ENCODE assay signal across 16 cellular contexts in the genomic region with DNA sequence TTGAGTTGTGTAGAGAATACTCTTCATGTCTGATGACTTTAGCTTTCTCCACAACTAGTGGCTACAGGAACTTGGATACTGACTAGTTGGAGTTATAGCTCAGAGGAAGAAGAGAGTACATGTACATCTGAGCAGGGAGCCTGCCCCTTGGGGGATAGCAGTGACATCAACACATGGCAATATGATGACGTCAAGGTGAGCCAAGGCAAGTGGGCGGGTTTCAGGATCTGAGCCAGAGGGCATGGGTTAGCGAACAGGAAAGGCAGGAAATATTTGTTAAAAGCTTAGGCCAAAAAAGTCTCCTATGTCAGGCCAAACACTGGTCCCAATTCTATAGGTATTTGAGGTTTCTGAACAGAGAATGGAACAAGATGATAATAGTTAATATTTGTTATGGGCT. TPM values are rescaled to one million over a fixed set of nuclear protein-coding genes. Genes with fewer than 3 reads are reported as not detected.
A peak's percentile ranks its signal among the peaks of the same experiment; 100 is the strongest.
DNase-seq lines count a peak whose midpoint lies in the region; ATAC-seq, FAIRE-seq and TF ChIP-seq lines count a peak whose summit lies in the region.
"Had no signal": no experiment of that assay in that cellular context is flagged by ENCODE, and none has a peak within 500 bp of the region (broad histone marks: within the 10 kb centered on the region; RNA-seq: fewer than 3 reads in every experiment).

No MANE protein-coding gene starts in this region.

- no peak overlapping the region for H2AK5ac ChIP-seq in trophoblast cell (ENCODE audit: low read length)

- H3K4me1 ChIP-seq in HCT116 (ENCODE audit: control insufficient read depth in 1 of 2, insufficient read depth in 2 of 2, low read length in 2 of 2) (peaks cover 6 to 20% of the 10 kb centered on the region in 2 experiments), astrocyte (ENCODE audit: insufficient read depth, low read length) (peaks cover 13% of the 10 kb centered on the region), trophoblast cell (ENCODE audit: control insufficient read depth in 1 of 2, insufficient read depth in 2 of 2, low read length in 2 of 2) (peaks cover 22 to 31% of the 10 kb centered on the region in 2 experiments)

- peaks cover 8% of the 10 kb centered on the region for H3K79me1 ChIP-seq in trophoblast cell (ENCODE audit: low read length)

- no peak for DNase-seq in HCT116 (ENCODE audit: low read depth, low spot score)
- DNase-seq in astrocyte (ENCODE audit: low read depth): peak; percentile 72
- DNase-seq in foreskin fibroblast: peak; percentile 55 to 79
- DNase-seq in trophoblast cell: peak; percentile 66 to 79
- no peak for DNase-seq in SHP77 treated with DMSO at 0.1 percent for 48 hours (lab: John Stamatoyannopoulos, UW)
- DNase-seq in mesenteric fat pad (ENCODE audit: low spot score): no peak
- DNase-seq in HuH-7.5 (ENCODE audit: low spot score): no peak
- DNase-seq: activated CD4-positive, alpha-beta T cell treated with anti-CD3 and anti-CD28 coated beads, Interleukin-2, amount 50 U/mL, for 4 hours; activated naive CD8-positive, alpha-beta T cell treated with anti-CD3 and anti-CD28 coated beads, Interleukin-2, amount 50 U/mL, for 24 hours; CD4-positive, alpha-beta memory T cell; endodermal cell; H9 had no signal

- H3K27me3 Mint-ChIP-seq in astrocyte (ENCODE audit: low read depth, unreplicated experiment): no peaks in the 10 kb centered on the region
- H3K27me3 Mint-ChIP-seq: activated naive CD8-positive, alpha-beta T cell treated with anti-CD3 and anti-CD28 coated beads, Interleukin-2, amount 50 U/mL, for 24 hours had no signal

- no peak overlapping the region for H2BK12ac ChIP-seq in trophoblast cell (ENCODE audit: low read length)

- TF ChIP-seq CTCF in HCT116 (IDR thresholded peaks at IDR 0.05 in 2 of 3, conservative IDR thresholded peaks at IDR 0.05 in 1 of 3; ENCODE audit: borderline replicate concordance in 1 of 3, insufficient read depth in 1 of 3, low read depth in 2 of 3, low read length in 2 of 3) (no peak), astrocyte (IDR thresholded peaks at IDR 0.05; ENCODE audit: insufficient read depth, low read depth, low read length) (no peak), foreskin fibroblast (IDR thresholded peaks at IDR 0.05; ENCODE audit: low read depth, low read length) (no peak)

- TF ChIP-seq POLR2A in HCT116 (IDR thresholded peaks at IDR 0.05; ENCODE audit: borderline replicate concordance, extremely low read depth, insufficient read depth, insufficient read length): no peak

- TF ChIP-seq RAD21 in HCT116 (IDR thresholded peaks at IDR 0.05; ENCODE audit: low read depth): no peak

- H3K4me2 ChIP-seq in HCT116 (ENCODE audit: low read length): peak overlapping the region; percentile 40; the same call in 1 of the 2 replicates
- peak overlapping the region; percentile 57 for H3K4me2 ChIP-seq in astrocyte (ENCODE audit: low read length)
- no peak overlapping the region for H3K4me2 ChIP-seq in trophoblast cell (ENCODE audit: low read length)

- no peak overlapping the region for H4K91ac ChIP-seq in trophoblast cell (ENCODE audit: low read depth, low read length)

- no peak overlapping the region for H2AFZ ChIP-seq in HCT116 (ENCODE audit: low read depth, low read length, poor library complexity, severe bottlenecking)
- no peak overlapping the region for H2AFZ ChIP-seq in astrocyte (ENCODE audit: low read depth, low read length)
- no peak overlapping the region for H2AFZ ChIP-seq in trophoblast cell (ENCODE audit: insufficient read depth, low read length, poor library complexity)

- H3K79me2 ChIP-seq in HCT116 (ENCODE audit: insufficient read depth, low read length): no peaks in the 10 kb centered on the region
- H3K79me2 ChIP-seq in astrocyte (ENCODE audit: insufficient read depth, low read length): no peaks in the 10 kb centered on the region
- peaks cover 4% of the 10 kb centered on the region for H3K79me2 ChIP-seq in trophoblast cell (ENCODE audit: control insufficient read depth, insufficient read depth, low read length, poor library complexity)

- FAIRE-seq in astrocyte (lab: Jason Lieb, UNC): peak; percentile 20

- H3K9me3 ChIP-seq in HCT116 (ENCODE audit: control insufficient read depth in 1 of 2, insufficient read depth in 1 of 2, low read depth in 1 of 2, low read length in 2 of 2) (no peaks in the 10 kb centered on the region), astrocyte (ENCODE audit: insufficient read depth, low read depth, low read length) (no peaks in the 10 kb centered on the region), trophoblast cell (ENCODE audit: insufficient read depth, low read depth, low read length) (no peaks in the 10 kb centered on the region)
- H3K9me3 ChIP-seq: tibial nerve had no signal

- no peak overlapping the region for H4K12ac ChIP-seq in trophoblast cell (ENCODE audit: low read depth, low read length)

- CTCF ChIA-PET in HCT116 (lab: Charles Lee): no interaction called here

- no CpG with 5 or more reads among the region's 3 CpGs for WGBS in trophoblast cell (ENCODE audit: extremely low coverage, insufficient coverage, insufficient read length)

- POLR2A ChIA-PET in HCT116 (lab: Charles Lee): no interaction called here

- H3K9ac ChIP-seq in HCT116 (ENCODE audit: low read length) (no peak overlapping the region), astrocyte (ENCODE audit: low read length) (no peak overlapping the region), trophoblast cell (ENCODE audit: low read length) (no peak overlapping the region)

- no peak overlapping the region for H3K14ac ChIP-seq in trophoblast cell (ENCODE audit: low read length)

- no peak for ATAC-seq in HCT116
- ATAC-seq in activated CD4-positive, CD25-positive, alpha-beta regulatory T cell treated with anti-CD3 and anti-CD28 coated beads, Interleukin-2, amount 50 U/mL, for 24 hours: no peak
- ATAC-seq: activated naive CD8-positive, alpha-beta T cell treated with anti-CD3 and anti-CD28 coated beads, Interleukin-2, amount 50 U/mL, for 24 hours had no signal

- no peak overlapping the region for H3K18ac ChIP-seq in trophoblast cell (ENCODE audit: low read length)

- H2BK120ac ChIP-seq in trophoblast cell (ENCODE audit: insufficient read depth, low read length, poor library complexity): no peak overlapping the region

- BruUV-seq in HCT116 (replicated peaks; lab: Mats Ljungman, UMichigan): no TSS peak

- peaks cover 24% of the 10 kb centered on the region for H3K4me1 Mint-ChIP-seq in astrocyte (ENCODE audit: low read depth, unreplicated experiment)
- H3K4me1 Mint-ChIP-seq: CD4-positive, alpha-beta memory T cell had no signal

- H3K9me2 ChIP-seq in HCT116 (ENCODE audit: insufficient read depth): no peaks in the 10 kb centered on the region

- intact Hi-C loops in HCT116 (cut with micrococcal nuclease): no loop called here

- no peak overlapping the region for H3K4me3 Mint-ChIP-seq in astrocyte (ENCODE audit: unreplicated experiment)
- H3K4me3 Mint-ChIP-seq: activated naive CD8-positive, alpha-beta T cell treated with anti-CD3 and anti-CD28 coated beads, Interleukin-2, amount 50 U/mL, for 24 hours; CD4-positive, alpha-beta memory T cell; endodermal cell; H9 had no signal

- H3K27me3 ChIP-seq in HCT116 (ENCODE audit: insufficient read depth, low read length): no peaks in the 10 kb centered on the region
- H3K27me3 ChIP-seq in astrocyte (ENCODE audit: insufficient read depth, low read length): no peaks in the 10 kb centered on the region
- H3K27me3 ChIP-seq in trophoblast cell (ENCODE audit: insufficient read depth, low read length): no peaks in the 10 kb centered on the region
- H3K27me3 ChIP-seq: tibial nerve had no signal

- H3K36me3 ChIP-seq in HCT116 (ENCODE audit: control insufficient read depth in 1 of 2, insufficient read depth in 2 of 2, low read length in 2 of 2): no peaks in the 10 kb centered on the region
- no peaks in the 10 kb centered on the region for H3K36me3 ChIP-seq in astrocyte (ENCODE audit: insufficient read depth, low read length)
- H3K36me3 ChIP-seq in trophoblast cell (ENCODE audit: control insufficient read depth in 1 of 2, insufficient read depth in 2 of 2, low read length in 2 of 2): no peaks in the 10 kb centered on the region

- no peak overlapping the region for H3K4ac ChIP-seq in trophoblast cell (ENCODE audit: low read depth, low read length)

- no peak overlapping the region for H3K4me3 ChIP-seq in HCT116 (replicated peaks in 1 of 2; ENCODE audit: low read depth in 1 of 2, low read length in 2 of 2)
- H3K4me3 ChIP-seq in astrocyte (ENCODE audit: insufficient read depth, low read depth, low read length): no peak overlapping the region
- no peak overlapping the region for H3K4me3 ChIP-seq in foreskin fibroblast (ENCODE audit: low read depth in 1 of 2, low read length in 2 of 2)
- no peak overlapping the region for H3K4me3 ChIP-seq in trophoblast cell (ENCODE audit: low read depth, low read length)
- H3K4me3 ChIP-seq: tibial nerve had no signal

- H2BK5ac ChIP-seq in trophoblast cell (ENCODE audit: low read depth, low read length, poor library complexity): no peak overlapping the region

- RAD21 ChIA-PET in HCT116 (lab: Charles Lee; ENCODE audit: low non-redundant PET in 1 of 2, low total read pairs in 2 of 2, uncharacterized antibody in 2 of 2, unreplicated experiment in 2 of 2): no interaction called here

- no peak overlapping the region for H4K8ac ChIP-seq in trophoblast cell (ENCODE audit: low read depth, low read length)

- no peak overlapping the region for H3K27ac Mint-ChIP-seq in astrocyte (ENCODE audit: unreplicated experiment)
- H3K27ac Mint-ChIP-seq: activated naive CD8-positive, alpha-beta T cell treated with anti-CD3 and anti-CD28 coated beads, Interleukin-2, amount 50 U/mL, for 24 hours; endodermal cell; progenitor cell of endocrine pancreas had no signal

- H3K27ac ChIP-seq in HCT116 (ENCODE audit: low read depth, low read length) (no peak overlapping the region), astrocyte (ENCODE audit: low read depth, low read length) (peak overlapping the region; percentile 46), trophoblast cell (ENCODE audit: low read depth, low read length) (no peak overlapping the region)
- H3K27ac ChIP-seq: tibial nerve had no signal

- no peaks in the 10 kb centered on the region for H4K20me1 ChIP-seq in HCT116 (ENCODE audit: insufficient read depth)
- no peaks in the 10 kb centered on the region for H4K20me1 ChIP-seq in astrocyte (ENCODE audit: insufficient read depth, low read length)

- H3K23ac ChIP-seq in trophoblast cell (ENCODE audit: low read length): no peak overlapping the region

- no peaks in the 10 kb centered on the region for H3K9me3 Mint-ChIP-seq in astrocyte (ENCODE audit: unreplicated experiment)
- H3K9me3 Mint-ChIP-seq: activated naive CD8-positive, alpha-beta T cell treated with anti-CD3 and anti-CD28 coated beads, Interleukin-2, amount 50 U/mL, for 24 hours; endodermal cell; H9 had no signal

- H3K36me3 Mint-ChIP-seq in astrocyte (ENCODE audit: low read depth, unreplicated experiment): peaks cover 5% of the 10 kb centered on the region

TF ChIP-seq in HCT116, 20 proteins besides CTCF, POLR2A, EP300 and RAD21 (continues in another document):
- no peak for TF ChIP-seq ZNF274 (IDR thresholded peaks at IDR 0.05; ENCODE audit: low read depth, low read length)
- no peak for TF ChIP-seq POLR2AphosphoS5 (IDR thresholded peaks at IDR 0.05; ENCODE audit: low read depth, low read length)

RNA-seq across cellular contexts. Expression of a gene that starts 42.0 kb away (rescaled TPM):
- not detected for total RNA-seq in HCT116 (2021; ENCODE audit: unreplicated experiment)
- polyA plus RNA-seq in HCT116 (2012): not detected in 2 replicates
- not detected in 2 replicates for total RNA-seq in astrocyte
- polyA plus RNA-seq in trophoblast cell (2013): 0.11 TPM in 1 of 2 replicates, not detected in the other
- not detected for total RNA-seq in mesenteric fat pad
- total RNA-seq: CD4-positive, alpha-beta memory T cell; H9; lower leg skin; progenitor cell of endocrine pancreas; tibial nerve had no signal
- polyA plus RNA-seq: CD4-positive, alpha-beta memory T cell had no signal

Comparison
In these comparisons a context has a peak if more than half of its experiments do, and no peak if none do; other contexts are left out.
1. DNase-seq: peak in astrocyte (single experiment), foreskin fibroblast (2 of 2) and trophoblast cell (2 of 2); none in HCT116 (single experiment), SHP77 treated with DMSO at 0.1 percent for 48 hours (single experiment), mesenteric fat pad (single experiment) and HuH-7.5 (single experiment).